In the genomic region with DNA sequence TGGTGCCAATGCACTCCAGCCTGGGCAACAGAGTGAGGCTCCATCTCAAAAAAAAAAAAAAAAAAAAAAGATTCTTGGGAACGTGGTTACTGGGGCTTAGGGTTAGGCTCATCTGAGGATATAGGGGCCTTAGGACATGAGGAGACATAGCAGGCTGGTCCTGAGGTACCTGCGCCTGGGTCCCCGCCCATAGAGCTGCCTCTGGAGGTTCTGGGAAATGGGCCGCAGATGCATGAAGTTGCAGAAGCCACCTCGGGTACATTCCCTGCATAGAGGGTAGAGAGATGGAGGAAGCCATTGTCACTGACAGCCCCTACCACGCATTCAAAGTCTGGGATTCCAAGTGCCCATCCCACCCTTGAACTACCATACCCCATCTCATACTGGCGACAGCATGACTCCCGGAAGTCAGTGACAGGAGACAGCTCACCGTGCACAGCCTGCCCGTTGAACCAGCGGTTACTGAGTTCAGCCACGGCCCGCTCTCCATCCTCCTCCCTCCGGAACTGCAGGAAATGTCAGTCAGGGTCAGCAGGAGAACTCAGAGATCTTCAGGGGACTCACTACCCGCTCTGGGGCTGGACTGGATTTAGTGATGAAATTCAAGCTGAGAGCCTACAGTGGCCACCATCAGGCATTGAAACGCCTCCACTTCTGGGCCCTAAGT, we compare ENCODE assay signal across 7 cellular contexts. TPM values are rescaled to one million over a fixed set of nuclear protein-coding genes. Genes with fewer than 3 reads are reported as not detected.
DNase-seq lines count a peak whose midpoint lies in the region; ATAC-seq and TF ChIP-seq lines count a peak whose summit lies in the region.
"Had no signal": no experiment of that assay in that cellular context is flagged by ENCODE, and none has a peak within 500 bp of the region (broad histone marks: within the 10 kb centered on the region; RNA-seq: fewer than 3 reads in every experiment).

No MANE protein-coding gene starts in this region.

- ATAC-seq in HG03378 (IDR thresholded peaks at IDR 0.05; ENCODE audit: unreplicated experiment) (no peak), HG03439 (IDR thresholded peaks at IDR 0.05; ENCODE audit: unreplicated experiment) (no peak)

- POLR2A ChIA-PET in CD4-positive, alpha-beta memory T cell (lab: Charles Lee; ENCODE audit: partially characterized antibody), result interaction anchor here (0.7 to 4.6 kb wide), 12 partner anchors 8 to 371 kb away, joined by 3 to 51 read pairs (median 8); a partner anchor contains a TSS

- H3K36me3 ChIP-seq in CD4-positive, alpha-beta memory T cell (ENCODE audit: insufficient read depth, low read length), result peaks cover 4% of the 10 kb centered on the region
- H3K36me3 ChIP-seq in muscle layer of duodenum (ENCODE audit: control insufficient read depth in 1 of 2, insufficient read depth in 2 of 2, low read length in 2 of 2), result peaks cover 2 to 20% of the 10 kb centered on the region in 2 donors

- intact Hi-C loops in CD4-positive, alpha-beta memory T cell (cut with micrococcal nuclease), result loop anchor here (2.0 to 10.0 kb wide), 4 partner anchors 31 to 1631 kb away; a partner anchor contains a TSS

- H3K27me3 ChIP-seq in CD4-positive, alpha-beta memory T cell (ENCODE audit: insufficient read depth, low read length), result no peaks in the 10 kb centered on the region
- H3K27me3 ChIP-seq in muscle layer of duodenum (ENCODE audit: low read depth, low read length), result no peaks in the 10 kb centered on the region

- no peak for TF ChIP-seq CTCF in VCaP (conservative IDR thresholded peaks at IDR 0.05)

- H3K27me3 Mint-ChIP-seq in CD4-positive, alpha-beta memory T cell, result no peaks in the 10 kb centered on the region

- H3K9me3 ChIP-seq in CD4-positive, alpha-beta memory T cell (ENCODE audit: control insufficient read depth in 1 of 2, low read length in 2 of 2), result no peaks in the 10 kb centered on the region
- H3K9me3 ChIP-seq in muscle layer of duodenum (ENCODE audit: control insufficient read depth in 1 of 2, low read length in 2 of 2), result no peaks in the 10 kb centered on the region

- H3K36me3 Mint-ChIP-seq in CD4-positive, alpha-beta memory T cell, result peaks cover 5 to 35% of the 10 kb centered on the region in 2 donors

- H3K4me1 ChIP-seq in CD4-positive, alpha-beta memory T cell (ENCODE audit: insufficient read depth, low read length), result peaks cover 63% of the 10 kb centered on the region
- H3K4me1 ChIP-seq in muscle layer of duodenum (ENCODE audit: control insufficient read depth in 1 of 2, insufficient read depth in 2 of 2, low read length in 2 of 2), result peaks cover 18 to 39% of the 10 kb centered on the region in 2 donors

- H3K9me3 Mint-ChIP-seq in CD4-positive, alpha-beta memory T cell, result no peaks in the 10 kb centered on the region

- peak overlapping the region; percentile 99 for H3K27ac ChIP-seq in CD4-positive, alpha-beta memory T cell (ENCODE audit: low read depth, low read length)
- H3K27ac ChIP-seq in VCaP (peak overlapping the region; percentile 97), muscle layer of duodenum (ENCODE audit: low read length) (no peak overlapping the region)

- CTCF ChIA-PET in CD4-positive, alpha-beta memory T cell (lab: Charles Lee; ENCODE audit: partially characterized antibody), result interaction anchor here (0.8 to 1.0 kb wide), 2 partner anchors 41 to 49 kb away, joined by 3 to 5 read pairs; no protein-coding TSS in a partner anchor

- H3K4me1 Mint-ChIP-seq in CD4-positive, alpha-beta memory T cell, result peaks cover 31 to 72% (median 50%) of the 10 kb centered on the region in 4 donors

- peak overlapping the region; percentile 67 to 87 for H3K4me3 ChIP-seq in CD4-positive, alpha-beta memory T cell (ENCODE audit: low read length in 2 of 2)
- H3K4me3 ChIP-seq in muscle layer of duodenum (ENCODE audit: low read depth in 1 of 2, low read length in 2 of 2), result peak overlapping the region; percentile 90 to 94

- no peak for DNase-seq in CD4-positive, alpha-beta memory T cell
- no peak for DNase-seq in NCI-H345 treated with DMSO at 0.1 percent for 48 hours (lab: John Stamatoyannopoulos, UW; ENCODE audit: unreplicated experiment)
- DNase-seq: NCI-H524 treated with DMSO at 0.1 percent for 48 hours had no signal

- H3K4me3 Mint-ChIP-seq in CD4-positive, alpha-beta memory T cell, result peak overlapping the region; percentile 95 to 99 (median 98)

- peak overlapping the region; percentile 98 to 100 (median 100) for H3K27ac Mint-ChIP-seq in CD4-positive, alpha-beta memory T cell

RNA-seq across cellular contexts. Expression of a gene that starts 1.4 kb away (rescaled TPM):
- total RNA-seq in CD4-positive, alpha-beta memory T cell, result 10 to 100 TPM; 60.5 to 65.2 TPM
- polyA plus RNA-seq in CD4-positive, alpha-beta memory T cell, result 10 to 100 TPM; 48.7 to 50.9 TPM

RNA-seq across cellular contexts. Expression of a gene that starts 1.5 kb away (rescaled TPM):
- total RNA-seq in CD4-positive, alpha-beta memory T cell, result 100 to 1,000 TPM; 119 to 124 TPM
- 10 to 100 TPM; 93.9 to 99.5 TPM for polyA plus RNA-seq in CD4-positive, alpha-beta memory T cell

RNA-seq across cellular contexts. Expression of a gene that starts 1.7 kb away (rescaled TPM):
- total RNA-seq in CD4-positive, alpha-beta memory T cell, result 10 to 100 TPM; 27.2 TPM
- 10 to 100 TPM; 84.6 to 89.9 TPM for polyA plus RNA-seq in CD4-positive, alpha-beta memory T cell

RNA-seq across cellular contexts. Expression of a gene that starts 4.6 kb away (rescaled TPM):
- 10 to 100 TPM; 26.3 to 29.4 TPM for total RNA-seq in CD4-positive, alpha-beta memory T cell
- polyA plus RNA-seq in CD4-positive, alpha-beta memory T cell, result 10 to 100 TPM in 1 of 2 donors, 1 to 10 TPM in 1; 8.3 to 13.3 TPM

RNA-seq across cellular contexts. Expression of a gene that starts 13.1 kb away (rescaled TPM):
- not detected for total RNA-seq in CD4-positive, alpha-beta memory T cell
- polyA plus RNA-seq in CD4-positive, alpha-beta memory T cell, result not detected
